ENCODE assay signal across 8 cellular contexts in genomic region chr6:160667854-160668481, GRCh38. TPM values are rescaled to one million over a fixed set of nuclear protein-coding genes. Genes with fewer than 3 reads are reported as not detected.
DNase-seq lines count a peak whose midpoint lies in the region; ATAC-seq and TF ChIP-seq lines count a peak whose summit lies in the region.

No MANE protein-coding gene starts in this region.

- no peak overlapping the region for H3K27ac ChIP-seq in HEK293 (ENCODE audit: extremely low read depth, low read depth, low read length)
- H3K27ac ChIP-seq in neural progenitor cell: no peak overlapping the region

- H3F3A ChIP-seq in neural progenitor cell (ENCODE audit: low read depth): no peaks in the 10 kb centered on the region

- H3K27me3 Mint-ChIP-seq in activated CD8-positive, alpha-beta memory T cell treated with anti-CD3 and anti-CD28 coated beads, Interleukin-2, amount 10 ng/mL, durations not matched to agents 7 days and 5 days: peaks cover under 1% of the 10 kb centered on the region
- H3K27me3 Mint-ChIP-seq in activated T-helper 2 cell treated with anti-CD3 and anti-CD28 coated beads, Interferon-gamma antibody, Interleukin-2, Interleukin-4, amounts not matched to agents 10 μg/mL and 5 μg/mL and 100 μg/mL, durations not matched to agents 14 hours and 24 hours and 36 hours (ENCODE audit: low read depth): no peaks in the 10 kb centered on the region
- H3K27me3 Mint-ChIP-seq in neural progenitor cell (ENCODE audit: insufficient read depth, low read depth): no peaks in the 10 kb centered on the region

- H3K36me3 Mint-ChIP-seq in activated CD8-positive, alpha-beta memory T cell treated with anti-CD3 and anti-CD28 coated beads, Interleukin-2, amount 10 ng/mL, durations not matched to agents 7 days and 5 days: no peaks in the 10 kb centered on the region
- H3K36me3 Mint-ChIP-seq in activated T-helper 2 cell treated with anti-CD3 and anti-CD28 coated beads, Interferon-gamma antibody, Interleukin-2, Interleukin-4, amounts not matched to agents 10 μg/mL and 5 μg/mL and 100 μg/mL, durations not matched to agents 14 hours and 24 hours and 36 hours (ENCODE audit: low read depth): no peaks in the 10 kb centered on the region
- H3K36me3 Mint-ChIP-seq in neural progenitor cell: no peaks in the 10 kb centered on the region

- no peaks in the 10 kb centered on the region for H4K20me1 ChIP-seq in neural progenitor cell (ENCODE audit: low read depth)

- H3K79me2 ChIP-seq in neural progenitor cell (ENCODE audit: low read depth): no peaks in the 10 kb centered on the region

- H3K4me1 Mint-ChIP-seq in activated CD8-positive, alpha-beta memory T cell treated with anti-CD3 and anti-CD28 coated beads, Interleukin-2, amount 10 ng/mL, durations not matched to agents 7 days and 5 days: no peaks in the 10 kb centered on the region
- no peaks in the 10 kb centered on the region for H3K4me1 Mint-ChIP-seq in activated T-helper 2 cell treated with anti-CD3 and anti-CD28 coated beads, Interferon-gamma antibody, Interleukin-2, Interleukin-4, amounts not matched to agents 10 μg/mL and 5 μg/mL and 100 μg/mL, durations not matched to agents 14 hours and 24 hours and 36 hours (ENCODE audit: low read depth)
- no peaks in the 10 kb centered on the region for H3K4me1 Mint-ChIP-seq in neural progenitor cell

- intact Hi-C loops in activated T-helper 2 cell treated with anti-CD3 and anti-CD28 coated beads, Interferon-gamma antibody, Interleukin-2, Interleukin-4, amounts not matched to agents 10 μg/mL and 5 μg/mL and 100 μg/mL, durations not matched to agents 14 hours and 24 hours and 36 hours (cut with micrococcal nuclease): no loop called here

- no peak for TF ChIP-seq POLR2A in NB4 (IDR thresholded peaks at IDR 0.05; ENCODE audit: extremely low read depth, insufficient read length)

- H3K9me3 Mint-ChIP-seq in activated CD8-positive, alpha-beta memory T cell treated with anti-CD3 and anti-CD28 coated beads, Interleukin-2, amount 10 ng/mL, durations not matched to agents 7 days and 5 days (ENCODE audit: low read depth): no peaks in the 10 kb centered on the region
- no peaks in the 10 kb centered on the region for H3K9me3 Mint-ChIP-seq in activated T-helper 2 cell treated with anti-CD3 and anti-CD28 coated beads, Interferon-gamma antibody, Interleukin-2, Interleukin-4, amounts not matched to agents 10 μg/mL and 5 μg/mL and 100 μg/mL, durations not matched to agents 14 hours and 24 hours and 36 hours
- H3K9me3 Mint-ChIP-seq in neural progenitor cell: peaks cover 1% of the 10 kb centered on the region

- no peak for TF ChIP-seq CTCF in HEK293 (tag by site-specific recombination; IDR thresholded peaks at IDR 0.05)
- TF ChIP-seq CTCF in NB4 (IDR thresholded peaks at IDR 0.05; ENCODE audit: low read depth, low read length): peak; percentile 64
- peak; percentile 74 for TF ChIP-seq CTCF in neural progenitor cell (IDR thresholded peaks at IDR 0.05)

- no peak overlapping the region for H3K27ac Mint-ChIP-seq in activated CD8-positive, alpha-beta memory T cell treated with anti-CD3 and anti-CD28 coated beads, Interleukin-2, amount 10 ng/mL, durations not matched to agents 7 days and 5 days
- H3K27ac Mint-ChIP-seq in activated T-helper 2 cell treated with anti-CD3 and anti-CD28 coated beads, Interferon-gamma antibody, Interleukin-2, Interleukin-4, amounts not matched to agents 10 μg/mL and 5 μg/mL and 100 μg/mL, durations not matched to agents 14 hours and 24 hours and 36 hours: no peak overlapping the region
- H3K27ac Mint-ChIP-seq in neural progenitor cell: no peak overlapping the region

- H3K4me3 ChIP-seq in HEK293 (ENCODE audit: low read depth, low read length): no peak overlapping the region
- no peak overlapping the region for H3K4me3 ChIP-seq in NB4 (ENCODE audit: low read depth, low read length)
- H3K4me3 ChIP-seq in neural progenitor cell: no peak overlapping the region

- H3K4me1 ChIP-seq in HEK293 (ENCODE audit: control insufficient read depth, insufficient read depth, low read length) (no peaks in the 10 kb centered on the region), neural progenitor cell (no peaks in the 10 kb centered on the region)

- H3K27me3 ChIP-seq in neural progenitor cell: peaks cover 14% of the 10 kb centered on the region

- H3K9me3 ChIP-seq in HEK293 (ENCODE audit: control insufficient read depth, insufficient read depth, low read depth, low read length): no peaks in the 10 kb centered on the region
- no peaks in the 10 kb centered on the region for H3K9me3 ChIP-seq in neural progenitor cell (ENCODE audit: low read depth)

- H3K9ac ChIP-seq in neural progenitor cell: no peak overlapping the region

- peak; percentile 52 for DNase-seq in activated CD8-positive, alpha-beta memory T cell treated with anti-CD3 and anti-CD28 coated beads, Interleukin-2, amount 10 ng/mL, durations not matched to agents 7 days and 5 days
- no peak for DNase-seq in activated CD8-positive, alpha-beta memory T cell treated with anti-CD3 and anti-CD28 coated beads, Interleukin-2, amount 50 U/mL, for 4 hours
- DNase-seq in NB4 (ENCODE audit: low read depth): peak; percentile 59
- peak; percentile 14 for DNase-seq in activated T-helper 2 cell treated with anti-CD3 and anti-CD28 coated beads, Interferon-gamma antibody, Interleukin-2, Interleukin-4, amounts not matched to agents 10 μg/mL and 5 μg/mL and 100 μg/mL, durations not matched to agents 14 hours and 24 hours and 36 hours (ENCODE audit: low spot score)
- DNase-seq in neural progenitor cell (ENCODE audit: low spot score): peak; percentile 52
- no peak for DNase-seq in occipital lobe (lab: John Stamatoyannopoulos, UW)
- no peak for DNase-seq in epidermal melanocyte (ENCODE audit: insufficient read length, low spot score)

- no peak overlapping the region for H3K4me3 Mint-ChIP-seq in activated CD8-positive, alpha-beta memory T cell treated with anti-CD3 and anti-CD28 coated beads, Interleukin-2, amount 10 ng/mL, durations not matched to agents 7 days and 5 days
- H3K4me3 Mint-ChIP-seq in activated T-helper 2 cell treated with anti-CD3 and anti-CD28 coated beads, Interferon-gamma antibody, Interleukin-2, Interleukin-4, amounts not matched to agents 10 μg/mL and 5 μg/mL and 100 μg/mL, durations not matched to agents 14 hours and 24 hours and 36 hours (ENCODE audit: low read depth): no peak overlapping the region
- H3K4me3 Mint-ChIP-seq in neural progenitor cell: no peak overlapping the region

- H3K36me3 ChIP-seq in HEK293 (ENCODE audit: control insufficient read depth in 2 of 2, insufficient read depth in 1 of 2, low read length in 2 of 2) (no peaks in the 10 kb centered on the region), neural progenitor cell (no peaks in the 10 kb centered on the region)

- peak overlapping the region; percentile 63 for H2AFZ ChIP-seq in neural progenitor cell (replicated peaks)

- no peak overlapping the region for H3K4me2 ChIP-seq in neural progenitor cell

- CTCF ChIA-PET in activated CD8-positive, alpha-beta memory T cell treated with anti-CD3 and anti-CD28 coated beads, Interleukin-2, amount 10 ng/mL, durations not matched to agents 7 days and 5 days (lab: Charles Lee): interaction anchor here (0.8 to 1.0 kb wide), 3 partner anchors 9 to 530 kb away, joined by 3 read pairs; no protein-coding TSS in a partner anchor
- CTCF ChIA-PET in HEK293 (lab: Yijun Ruan, JAX): interaction anchor here (0.5 to 2.3 kb wide), 12 partner anchors 9 to 1567 kb away, joined by 3 to 12 read pairs (median 3); no protein-coding TSS in a partner anchor

- ATAC-seq in activated CD8-positive, alpha-beta memory T cell treated with anti-CD3 and anti-CD28 coated beads, Interleukin-2, amount 10 ng/mL, durations not matched to agents 7 days and 5 days: peak; percentile 36

- POLR2A ChIA-PET in HEK293 (lab: Yijun Ruan, JAX): no interaction called here

TF ChIP-seq in HEK293, 187 proteins besides CTCF, POLR2A, EP300 and RAD21 (continues in another document):
- TF ChIP-seq HIC1 (tag by site-specific recombination; IDR thresholded peaks at IDR 0.05) (no peak), ZNF610 (tag by site-specific recombination; IDR thresholded peaks at IDR 0.05; ENCODE audit: borderline replicate concordance) (no peak)

RNA-seq across cellular contexts. Expression of gene LPA, which starts 3.9 kb away (rescaled TPM):
- total RNA-seq in activated CD8-positive, alpha-beta memory T cell treated with anti-CD3 and anti-CD28 coated beads, Interleukin-2, amount 10 ng/mL, durations not matched to agents 7 days and 5 days: not detected
- total RNA-seq in activated T-helper 2 cell treated with anti-CD3 and anti-CD28 coated beads, Interferon-gamma antibody, Interleukin-2, Interleukin-4, amounts not matched to agents 10 μg/mL and 5 μg/mL and 100 μg/mL, durations not matched to agents 14 hours and 24 hours and 36 hours: not detected in 2 replicates
- total RNA-seq in neural progenitor cell (ENCODE audit: low replicate concordance) (not detected in 2 replicates), occipital lobe (1.4 TPM)

RNA-seq across cellular contexts. Expression of gene PLG, which starts 34.1 kb away (rescaled TPM):
- total RNA-seq in activated CD8-positive, alpha-beta memory T cell treated with anti-CD3 and anti-CD28 coated beads, Interleukin-2, amount 10 ng/mL, durations not matched to agents 7 days and 5 days: under 1 TPM in 1 of 2 experiments, not detected in 1; 0.80 TPM
- 0.18 and 0.23 TPM in 2 replicates for total RNA-seq in activated T-helper 2 cell treated with anti-CD3 and anti-CD28 coated beads, Interferon-gamma antibody, Interleukin-2, Interleukin-4, amounts not matched to agents 10 μg/mL and 5 μg/mL and 100 μg/mL, durations not matched to agents 14 hours and 24 hours and 36 hours
- total RNA-seq in neural progenitor cell (ENCODE audit: low replicate concordance) (0.03 TPM in 1 of 2 replicates, not detected in the other), occipital lobe (0.62 TPM)

Comparison
In these comparisons a context has a peak if more than half of its experiments do, and no peak if none do; other contexts are left out.
1. DNase-seq: peak in activated CD8-positive, alpha-beta memory T cell treated with anti-CD3 and anti-CD28 coated beads, Interleukin-2, amount 10 ng/mL, durations not matched to agents 7 days and 5 days (single experiment), NB4 (single experiment), activated T-helper 2 cell treated with anti-CD3 and anti-CD28 coated beads, Interferon-gamma antibody, Interleukin-2, Interleukin-4, amounts not matched to agents 10 μg/mL and 5 μg/mL and 100 μg/mL, durations not matched to agents 14 hours and 24 hours and 36 hours (single experiment) and neural progenitor cell (single experiment); none in activated CD8-positive, alpha-beta memory T cell treated with anti-CD3 and anti-CD28 coated beads, Interleukin-2, amount 50 U/mL, for 4 hours (single experiment), occipital lobe (single experiment) and epidermal melanocyte (single experiment).